ENCODE assay signal across 22 cellular contexts in the genomic region with DNA sequence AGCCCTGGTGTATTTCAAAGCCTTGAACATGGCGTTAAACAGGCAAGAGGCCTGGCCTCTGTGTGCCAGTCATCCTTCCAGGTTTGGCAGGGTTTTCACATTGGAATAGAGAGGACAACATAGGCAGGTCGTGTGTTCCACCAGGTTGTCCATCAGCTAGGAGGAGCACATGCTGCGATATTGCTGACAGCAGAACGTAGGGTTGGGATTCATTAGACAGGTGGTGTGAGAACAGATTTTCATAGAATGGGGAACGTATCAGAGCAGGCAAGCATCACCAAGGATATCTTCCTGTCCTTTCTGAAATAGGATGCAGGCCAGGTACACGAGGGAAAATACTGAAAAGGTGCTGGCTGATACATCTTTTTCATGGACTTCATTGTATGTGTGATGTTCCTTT. TPM values are rescaled to one million over a fixed set of nuclear protein-coding genes. Genes with fewer than 3 reads are reported as not detected.
DNase-seq lines count a peak whose midpoint lies in the region; ATAC-seq and TF ChIP-seq lines count a peak whose summit lies in the region.
"Had no signal": no experiment of that assay in that cellular context is flagged by ENCODE, and none has a peak within 500 bp of the region (broad histone marks: within the 10 kb centered on the region; RNA-seq: fewer than 3 reads in every experiment).

No MANE protein-coding gene starts in this region.

- no peak overlapping the region for H2BK12ac ChIP-seq in neuronal stem cell (ENCODE audit: low read length)

- no CpG with 5 or more reads among the region's 6 CpGs for WGBS in neuronal stem cell (ENCODE audit: extremely low coverage in 2 of 2, insufficient read length in 2 of 2, insufficient replicate concordance in 1 of 2), 2 donors
- WGBS in right cardiac atrium: 86% methylated on average over 6 of the region's 6 CpGs

- ATAC-seq in GM21390 (IDR thresholded peaks at IDR 0.05; ENCODE audit: unreplicated experiment) (no peak), right cardiac atrium (no peak), upper lobe of right lung (no peak)

- no peak overlapping the region for H3K4me2 ChIP-seq in neuronal stem cell (ENCODE audit: insufficient read depth, low read length, poor library complexity, severe bottlenecking)
- H3K4me2 ChIP-seq: BLaER1 had no signal

- no peak overlapping the region for H3K4me3 ChIP-seq in neuronal stem cell (ENCODE audit: low read length in 2 of 2)
- no peak overlapping the region for H3K4me3 ChIP-seq in right cardiac atrium (ENCODE audit: low read length)
- H3K4me3 ChIP-seq in upper lobe of right lung: no peak overlapping the region
- H3K4me3 ChIP-seq: BLaER1 had no signal

- no peak overlapping the region for H4K8ac ChIP-seq in neuronal stem cell (ENCODE audit: low read depth, low read length)

- H2BK120ac ChIP-seq in neuronal stem cell (ENCODE audit: low read depth, low read length): no peak overlapping the region

- intact Hi-C loops in right cardiac atrium (cut with DNase I) (no loop called here), upper lobe of right lung (cut with DNase I) (no loop called here)

- H3K9me3 ChIP-seq in neuronal stem cell (replicated peaks in 1 of 2; ENCODE audit: control insufficient read depth in 2 of 2, insufficient read depth in 1 of 2, low read depth in 1 of 2, low read length in 2 of 2) (no peaks in the 10 kb centered on the region), right cardiac atrium (ENCODE audit: control insufficient read depth, low read length) (no peaks in the 10 kb centered on the region), upper lobe of right lung (no peaks in the 10 kb centered on the region)
- H3K9me3 ChIP-seq: BE2C, BLaER1 had no signal

- H2BK5ac ChIP-seq in neuronal stem cell (ENCODE audit: low read length): no peak overlapping the region

- H4K91ac ChIP-seq in neuronal stem cell (ENCODE audit: low read depth, low read length, poor library complexity): no peak overlapping the region

- peak; percentile 37 for DNase-seq in HT-29 (ENCODE audit: low spot score)
- peak; percentile 57 for DNase-seq in cerebellum (ENCODE audit: low spot score)
- DNase-seq in neuronal stem cell (ENCODE audit: low spot score): no peak
- DNase-seq in activated CD8-positive, alpha-beta memory T cell treated with anti-CD3 and anti-CD28 coated beads, Interleukin-2, amount 50 U/mL, for 48 hours: no peak
- DNase-seq in right cardiac atrium: no peak
- no peak for DNase-seq in upper lobe of right lung
- DNase-seq: 8988T; ACHN; BE2C; CD4-positive, alpha-beta memory T cell; CD4-positive, CD25-positive, alpha-beta regulatory T cell; CD8-positive, alpha-beta memory T cell; COR-L47; DMS 273 treated with DMSO at 0.1 percent for 48 hours; DMS153; DMS53; DMS79; DND-41; EL; GF-D8 had no signal

- no peak overlapping the region for H3K18ac ChIP-seq in neuronal stem cell (ENCODE audit: low read length)

- H3K4me1 ChIP-seq in neuronal stem cell (ENCODE audit: control insufficient read depth in 2 of 2, insufficient read depth in 1 of 2, low read depth in 1 of 2, low read length in 2 of 2) (no peaks in the 10 kb centered on the region), right cardiac atrium (ENCODE audit: control insufficient read depth, insufficient read depth, low read length) (no peaks in the 10 kb centered on the region), upper lobe of right lung (no peaks in the 10 kb centered on the region)
- H3K4me1 ChIP-seq: BE2C, BLaER1 had no signal

- H2AK5ac ChIP-seq in neuronal stem cell (ENCODE audit: low read depth, low read length): no peak overlapping the region

- H2AFZ ChIP-seq in neuronal stem cell (ENCODE audit: low read length): no peak overlapping the region

- no peak for TF ChIP-seq CTCF in upper lobe of right lung (IDR thresholded peaks at IDR 0.05)

- no peak overlapping the region for H3K14ac ChIP-seq in neuronal stem cell (ENCODE audit: low read length)

- peak overlapping the region; percentile 3 for H3K23ac ChIP-seq in neuronal stem cell (ENCODE audit: low read depth, low read length, poor library complexity)

- no peak overlapping the region for H3K27ac ChIP-seq in neuronal stem cell (replicated peaks; ENCODE audit: low read length)
- H3K27ac ChIP-seq in right cardiac atrium (ENCODE audit: low read length): no peak overlapping the region
- H3K27ac ChIP-seq in upper lobe of right lung: no peak overlapping the region
- H3K27ac ChIP-seq: BLaER1 had no signal

- H3K9ac ChIP-seq in neuronal stem cell (ENCODE audit: low read depth, low read length, poor library complexity): no peak overlapping the region
- H3K9ac ChIP-seq: BLaER1 had no signal

- H3K27me3 ChIP-seq in neuronal stem cell (ENCODE audit: control insufficient read depth in 3 of 3, insufficient read depth in 3 of 3, low read depth in 1 of 3, low read length in 3 of 3) (peaks cover 0 to 8% (median 0%) of the 10 kb centered on the region in 3 experiments), right cardiac atrium (ENCODE audit: control insufficient read depth, insufficient read depth) (no peaks in the 10 kb centered on the region), upper lobe of right lung (no peaks in the 10 kb centered on the region)
- H3K27me3 ChIP-seq: BE2C, BLaER1 had no signal

- H2BK15ac ChIP-seq in neuronal stem cell (ENCODE audit: low read length): no peak overlapping the region

- H3K36me3 ChIP-seq in neuronal stem cell (replicated peaks in 1 of 2; ENCODE audit: control insufficient read depth in 2 of 2, insufficient read depth in 2 of 2, low read length in 2 of 2) (no peaks in the 10 kb centered on the region), upper lobe of right lung (no peaks in the 10 kb centered on the region)
- H3K36me3 ChIP-seq: BE2C, BLaER1 had no signal

- H3K4ac ChIP-seq in neuronal stem cell (ENCODE audit: low read length): no peak overlapping the region

- no peaks in the 10 kb centered on the region for H3K79me1 ChIP-seq in neuronal stem cell (ENCODE audit: low read depth, low read length)

RNA-seq across cellular contexts. Expression of a gene that starts 26.4 kb away (rescaled TPM):
- 0.25 and 0.42 TPM in 2 replicates for total RNA-seq in HT-29 (2014; rRNA removed; shearing (Covaris generic))
- 17.7 TPM for total RNA-seq in cerebellum
- polyA plus RNA-seq in neuronal stem cell (2013, experiment 1 of 2): 0.56 TPM
- polyA plus RNA-seq in neuronal stem cell (2013, experiment 2 of 2): 0.55 TPM
- under 1 TPM; 0.09 to 0.36 (median 0.16) TPM for total RNA-seq in right cardiac atrium
- polyA plus RNA-seq in right cardiac atrium: 0.05 TPM
- total RNA-seq in upper lobe of right lung: 0.26 TPM
- polyA plus RNA-seq: CD8-positive, alpha-beta memory T cell had no signal

Comparison
In these comparisons a context has a peak if more than half of its experiments do, and no peak if none do; other contexts are left out.
1. DNase-seq: peak in HT-29 (single experiment) and cerebellum (single experiment); none in neuronal stem cell (single experiment), activated CD8-positive, alpha-beta memory T cell treated with anti-CD3 and anti-CD28 coated beads, Interleukin-2, amount 50 U/mL, for 48 hours (single experiment), right cardiac atrium (0 of 3) and upper lobe of right lung (single experiment).
2. RNA of a gene that starts 26.4 kb away (total RNA-seq): 17.7 TPM in cerebellum (single experiment); 0.26 TPM in upper lobe of right lung (single experiment), 0.25 to 0.42 TPM in HT-29 and 0.09 to 0.36 TPM in right cardiac atrium; every median in the first group is over 10 times any median in the second.